Comparison of ENCODE assay signal across 1 cellular context in the genomic region with DNA sequence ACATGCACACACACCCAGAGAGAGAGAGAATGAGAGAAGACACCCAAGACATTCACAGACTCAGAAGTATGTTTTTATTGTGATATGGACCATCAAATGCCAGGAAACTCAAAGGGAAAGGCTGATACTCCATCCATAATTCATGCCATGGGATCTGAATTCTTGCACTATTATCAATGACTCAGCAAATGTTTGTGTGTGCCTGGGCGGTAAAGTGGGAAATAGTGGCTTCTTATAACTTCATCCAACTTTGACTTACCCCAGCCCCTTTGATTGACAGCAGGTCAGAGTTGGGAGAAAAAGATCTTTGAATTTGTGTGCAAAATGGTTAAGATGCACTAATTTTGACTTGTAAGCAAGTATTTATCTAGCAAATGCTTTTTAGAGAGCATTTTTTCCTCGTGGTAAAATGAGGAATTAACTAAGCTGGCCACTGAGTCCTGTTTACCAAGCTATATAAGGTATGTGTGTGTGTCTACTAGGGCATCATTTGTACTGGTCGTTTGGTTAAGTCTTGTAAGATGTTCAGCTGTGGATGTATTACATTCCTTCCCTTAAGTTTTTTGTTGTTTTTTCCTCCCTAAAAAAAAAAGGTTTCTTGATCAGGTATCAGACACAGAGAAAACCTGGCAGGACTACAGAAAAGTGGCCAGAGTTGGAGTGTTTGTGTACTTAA.
TF ChIP-seq lines count a peak whose summit lies in the region.

No MANE protein-coding gene starts in this region.

TF ChIP-seq in IMR-90, 13 proteins besides CTCF, POLR2A, EP300 and RAD21:
- no peak for TF ChIP-seq CHD1 (IDR thresholded peaks at IDR 0.05; ENCODE audit: low read depth, low read length)
- TF ChIP-seq NFE2L2 (IDR thresholded peaks at IDR 0.05; ENCODE audit: low read depth, low read length): peak; percentile 99
- TF ChIP-seq BHLHE40 (IDR thresholded peaks at IDR 0.05; ENCODE audit: low read depth, low read length): no peak
- peak; percentile 95 for TF ChIP-seq MAFK (IDR thresholded peaks at IDR 0.05; ENCODE audit: low read depth, low read length)
